ENCODE assay signal across 20 cellular contexts in genomic region chr19:51342631-51343569, GRCh38. TPM values are rescaled to one million over a fixed set of nuclear protein-coding genes. Genes with fewer than 3 reads are reported as not detected.
DNase-seq lines count a peak whose midpoint lies in the region; ATAC-seq, FAIRE-seq and TF ChIP-seq lines count a peak whose summit lies in the region.
"Had no signal": no experiment of that assay in that cellular context is flagged by ENCODE, and none has a peak within 500 bp of the region (broad histone marks: within the 10 kb centered on the region; RNA-seq: fewer than 3 reads in every experiment).

No MANE protein-coding gene starts in this region.

- WGBS in gastroesophageal sphincter (ENCODE audit: low coverage in 1 of 2), 2 donors, result 43 to 46% methylated on average over 8 of the region's 9 CpGs

- peaks cover 5% of the 10 kb centered on the region for H3K36me3 Mint-ChIP-seq in activated naive CD4-positive, alpha-beta T cell treated with anti-CD3 and anti-CD28 coated beads, Interleukin-2, amount 50 U/mL, for 24 hours
- peaks cover 7% of the 10 kb centered on the region for H3K36me3 Mint-ChIP-seq in progenitor cell of endocrine pancreas (ENCODE audit: insufficient read depth)

- H3K4me1 ChIP-seq in gastroesophageal sphincter, result peaks cover 0 to 35% (median 7%) of the 10 kb centered on the region in 3 donors

- FAIRE-seq in RCC 7860 (lab: Jason Lieb, UNC), result no peak

- H3K27me3 ChIP-seq in gastroesophageal sphincter, result no peaks in the 10 kb centered on the region
- H3K27me3 ChIP-seq: adrenal gland, hepatocyte, tibial artery had no signal

- no peak overlapping the region for H3K27ac Mint-ChIP-seq in activated naive CD4-positive, alpha-beta T cell treated with anti-CD3 and anti-CD28 coated beads, Interleukin-2, amount 50 U/mL, for 24 hours
- H3K27ac Mint-ChIP-seq in progenitor cell of endocrine pancreas, result peak overlapping the region; percentile 20

- TF ChIP-seq EP300 in gastroesophageal sphincter (IDR thresholded peaks at IDR 0.05), result no peak

- H3K27ac ChIP-seq in VCaP, result peak overlapping the region; percentile 26; the same call in 1 of the 2 replicates
- H3K27ac ChIP-seq in gastroesophageal sphincter, result peak overlapping the region in 3 of 4 donors; percentile 86 to 95 (median 88)
- H3K27ac ChIP-seq: adrenal gland, hepatocyte had no signal

- no peak for DNase-seq in activated naive CD4-positive, alpha-beta T cell treated with anti-CD3 and anti-CD28 coated beads, Interleukin-2, amount 50 U/mL, for 16 hours
- DNase-seq in progenitor cell of endocrine pancreas (ENCODE audit: low spot score, unreplicated experiment) (no peak), RCC 7860 (ENCODE audit: low spot score) (no peak)
- no peak for DNase-seq in activated CD4-positive, alpha-beta T cell treated with anti-CD3 and anti-CD28 coated beads for 48 hours
- DNase-seq: ACHN; activated CD8-positive, alpha-beta memory T cell treated with anti-CD3 and anti-CD28 coated beads, Interleukin-2, amount 50 U/mL, for 48 hours; adrenal gland; DMS 273 treated with DMSO at 0.1 percent for 48 hours; left colon; NCI-H748 treated with DMSO at 0.1 percent for 48 hours; stimulated activated CD8-positive, alpha-beta memory T cell treated with anti-CD3 and anti-CD28 coated beads, Interleukin-4, amount 100 ng/mL, for 48 hours; tibial artery had no signal

- H3K9me3 ChIP-seq in gastroesophageal sphincter, result no peaks in the 10 kb centered on the region
- H3K9me3 ChIP-seq: adrenal gland, tibial artery had no signal

- H3K4me1 Mint-ChIP-seq in activated naive CD4-positive, alpha-beta T cell treated with anti-CD3 and anti-CD28 coated beads, Interleukin-2, amount 50 U/mL, for 24 hours, result peaks cover 14% of the 10 kb centered on the region
- peaks cover 7% of the 10 kb centered on the region for H3K4me1 Mint-ChIP-seq in progenitor cell of endocrine pancreas (ENCODE audit: low read depth)

- H3K4me3 ChIP-seq in gastroesophageal sphincter, result no peak overlapping the region
- H3K4me3 ChIP-seq: adrenal gland, hepatocyte, tibial artery had no signal

- no peak for TF ChIP-seq POLR2A in gastroesophageal sphincter (IDR thresholded peaks at IDR 0.05)

- H3K9me3 Mint-ChIP-seq in activated naive CD4-positive, alpha-beta T cell treated with anti-CD3 and anti-CD28 coated beads, Interleukin-2, amount 50 U/mL, for 24 hours, result no peaks in the 10 kb centered on the region
- no peaks in the 10 kb centered on the region for H3K9me3 Mint-ChIP-seq in progenitor cell of endocrine pancreas (ENCODE audit: low read depth)

- peaks cover 0 to 40% of the 10 kb centered on the region in 2 donors for H3K36me3 ChIP-seq in gastroesophageal sphincter

- H3K27me3 Mint-ChIP-seq in activated naive CD4-positive, alpha-beta T cell treated with anti-CD3 and anti-CD28 coated beads, Interleukin-2, amount 50 U/mL, for 24 hours, result no peaks in the 10 kb centered on the region
- H3K27me3 Mint-ChIP-seq in progenitor cell of endocrine pancreas, result peaks cover 25% of the 10 kb centered on the region

- peak overlapping the region; percentile 24 for H3K4me3 Mint-ChIP-seq in activated naive CD4-positive, alpha-beta T cell treated with anti-CD3 and anti-CD28 coated beads, Interleukin-2, amount 50 U/mL, for 24 hours
- H3K4me3 Mint-ChIP-seq in progenitor cell of endocrine pancreas (ENCODE audit: low read depth), result no peak overlapping the region

- no peak for TF ChIP-seq CTCF in VCaP (conservative IDR thresholded peaks at IDR 0.05)
- no peak for TF ChIP-seq CTCF in gastroesophageal sphincter (IDR thresholded peaks at IDR 0.05)
- no peak for TF ChIP-seq CTCF in progenitor cell of endocrine pancreas (IDR thresholded peaks at IDR 0.05; ENCODE audit: unreplicated experiment)

- ATAC-seq in gastroesophageal sphincter (no peak), GM18517 (IDR thresholded peaks at IDR 0.05; ENCODE audit: unreplicated experiment) (no peak)
- ATAC-seq: left colon, Panc1, sciatic nerve had no signal

RNA-seq across cellular contexts. Expression of gene VSIG10L, which starts 1.0 kb away (rescaled TPM):
- 1 to 10 TPM; 1.5 to 3.6 (median 2.5) TPM for total RNA-seq in gastroesophageal sphincter
- 6.3 and 7.0 TPM in 2 replicates for total RNA-seq in progenitor cell of endocrine pancreas

RNA-seq across cellular contexts. Expression of gene ETFB, which starts 23.3 kb away (rescaled TPM):
- total RNA-seq in gastroesophageal sphincter (100 to 1,000 TPM in 2 of 4 donors, 10 to 100 TPM in 2; 96.2 to 136 (median 103) TPM), progenitor cell of endocrine pancreas (63.2 and 69.5 TPM in 2 replicates)

RNA-seq across cellular contexts. Expression of gene CLDND2, which starts 25.9 kb away (rescaled TPM):
- total RNA-seq in gastroesophageal sphincter (not detected), progenitor cell of endocrine pancreas (0.73 and 1.4 TPM in 2 replicates)
- total RNA-seq: epithelial cell of proximal tubule had no signal

RNA-seq across cellular contexts. Expression of gene NKG7, which starts 29.6 kb away (rescaled TPM):
- total RNA-seq in gastroesophageal sphincter, result 1 to 10 TPM in 1 of 4 donors, under 1 TPM in 2, not detected in 1; 0.58 to 2.0 (median 0.67) TPM
- not detected in 2 replicates for total RNA-seq in progenitor cell of endocrine pancreas
- total RNA-seq: epithelial cell of proximal tubule, hepatocyte had no signal

RNA-seq across cellular contexts. Expression of gene IGLON5, which starts 31.5 kb away (rescaled TPM):
- total RNA-seq in gastroesophageal sphincter (not detected), progenitor cell of endocrine pancreas (44.8 and 44.9 TPM in 2 replicates)
- total RNA-seq: sciatic nerve had no signal
